21 cellular contexts compared by ENCODE assay signal in the genomic region with DNA sequence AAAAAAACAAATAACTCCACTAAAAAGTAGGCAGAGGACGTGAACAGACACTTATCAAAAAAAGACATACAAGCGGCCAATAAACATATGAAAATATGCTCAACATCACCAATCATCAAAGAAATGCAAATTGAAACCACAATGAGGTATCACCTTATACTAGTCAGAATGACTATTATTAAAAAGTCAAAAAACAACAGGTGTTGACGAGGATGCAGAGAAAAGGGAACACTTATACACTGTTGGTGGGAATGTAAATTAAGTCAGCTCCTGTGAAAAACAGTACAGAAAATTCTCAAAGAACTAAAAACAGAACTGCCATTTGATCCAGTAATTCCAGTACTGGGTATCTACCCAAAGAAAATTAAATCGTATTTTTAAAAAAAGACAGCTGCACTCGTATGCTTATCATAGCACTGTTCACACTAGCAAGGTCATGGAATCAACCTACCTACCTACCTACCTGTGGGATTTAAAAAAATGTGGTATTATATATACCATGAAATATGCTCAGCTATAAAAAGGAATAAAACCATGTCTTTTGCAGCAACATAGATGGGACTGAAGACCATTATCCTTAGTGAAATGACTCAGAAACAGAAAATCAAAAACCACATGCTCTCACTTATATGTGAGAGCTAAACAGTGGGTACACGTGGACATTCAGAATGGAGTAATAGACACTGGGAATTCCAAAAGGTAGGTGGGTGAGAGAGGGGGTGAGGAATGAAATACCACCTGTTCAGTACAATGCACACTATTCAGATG. TPM values are rescaled to one million over a fixed set of nuclear protein-coding genes. Genes with fewer than 3 reads are reported as not detected.
DNase-seq lines count a peak whose midpoint lies in the region; ATAC-seq and TF ChIP-seq lines count a peak whose summit lies in the region.
"Had no signal": no experiment of that assay in that cellular context is flagged by ENCODE, and none has a peak within 500 bp of the region (broad histone marks: within the 10 kb centered on the region; RNA-seq: fewer than 3 reads in every experiment).

No MANE protein-coding gene starts in this region.

- no peaks in the 10 kb centered on the region for H3K27me3 ChIP-seq in dorsolateral prefrontal cortex
- H3K27me3 ChIP-seq: transverse colon had no signal

- ATAC-seq in GM18511 (IDR thresholded peaks at IDR 0.05; ENCODE audit: unreplicated experiment) (peak; percentile 72), GM19463 (IDR thresholded peaks at IDR 0.05; ENCODE audit: unreplicated experiment) (peak; percentile 60), HG02870 (IDR thresholded peaks at IDR 0.05; ENCODE audit: unreplicated experiment) (peak; percentile 71), HG03565 (IDR thresholded peaks at IDR 0.05; ENCODE audit: unreplicated experiment) (peak; percentile 67)
- ATAC-seq: K562; sciatic nerve; stimulated activated naive CD8-positive, alpha-beta T cell treated with anti-CD3 and anti-CD28 coated beads, Interleukin-15, Interleukin-2, amounts not matched to agents 100 U/mL and 50 U/mL, for 24 hours had no signal

- no peak overlapping the region for H3K27ac ChIP-seq in dorsolateral prefrontal cortex
- H3K27ac ChIP-seq: transverse colon had no signal

- intact Hi-C loops in dorsolateral prefrontal cortex (cut with DNase I), result no loop called here

- DNase-seq in dorsolateral prefrontal cortex, result no peak
- no peak for DNase-seq in RKO (ENCODE audit: low spot score)
- no peak for DNase-seq in activated gamma-delta T cell (lab: John Stamatoyannopoulos, UW)
- no peak for DNase-seq in activated CD4-positive, alpha-beta T cell treated with anti-CD3 and anti-CD28 coated beads for 4 hours
- DNase-seq: activated CD4-positive, alpha-beta T cell treated with anti-CD3 and anti-CD28 coated beads, Interleukin-2, amount 10 ng/mL, durations not matched to agents 24 days and 14 days; activated CD8-positive, alpha-beta memory T cell treated with anti-CD3 and anti-CD28 coated beads, Interleukin-2, amount 50 U/mL, for 4 hours; activated naive CD4-positive, alpha-beta T cell treated with Interleukin-2 at 50 U/mL for 16 hours; aorta; CD4-positive, CD25-positive, alpha-beta regulatory T cell; H7; NCI-H1930; NCI-H446 treated with DMSO at 0.1 percent for 48 hours; stimulated activated naive CD8-positive, alpha-beta T cell treated with anti-CD3 and anti-CD28 coated beads, Interleukin-15, Interleukin-2, amounts not matched to agents 100 U/mL and 50 U/mL, for 24 hours; transverse colon had no signal

- H3K4me3 ChIP-seq in dorsolateral prefrontal cortex, result no peak overlapping the region
- H3K4me3 ChIP-seq: K562, lung, transverse colon had no signal

- TF ChIP-seq CTCF in dorsolateral prefrontal cortex (IDR thresholded peaks at IDR 0.05 in 54 of 56, conservative IDR thresholded peaks at IDR 0.05 in 2 of 56; ENCODE audit: low read depth in 1 of 56, partially characterized antibody in 56 of 56), result no peak

RNA-seq across cellular contexts. Expression of gene PTPN13, which starts 24.8 kb away (rescaled TPM):
- total RNA-seq in dorsolateral prefrontal cortex, result 100 to 1,000 TPM in 1 of 120 experiments, 10 to 100 TPM in 119; 25.4 to 145 (median 48.0) TPM
